ENCODE assay signal across 19 cellular contexts in the genomic region with DNA sequence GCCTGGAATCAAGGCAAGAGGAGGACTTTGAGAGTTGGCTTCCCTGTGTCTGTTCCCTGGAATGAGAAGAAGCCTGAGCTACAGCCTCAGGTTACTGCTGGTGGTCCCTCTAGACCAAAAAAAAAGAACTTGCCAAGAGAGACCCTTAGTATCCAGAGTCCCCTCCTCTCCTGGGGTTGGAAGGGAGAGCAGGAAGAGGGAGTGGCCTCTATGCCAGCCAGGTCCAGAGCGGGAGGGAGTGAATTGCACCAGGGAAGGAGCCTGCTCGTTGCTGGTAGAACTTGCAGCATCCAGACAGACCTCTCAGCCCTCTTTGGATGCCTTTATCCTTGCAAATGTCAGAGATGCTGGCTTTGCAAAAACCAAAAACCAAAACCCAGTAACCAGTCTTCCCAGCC.
"Had no signal": no experiment of that assay in that cellular context is flagged by ENCODE, and none has a peak within 500 bp of the region (broad histone marks: within the 10 kb centered on the region; RNA-seq: fewer than 3 reads in every experiment).

No MANE protein-coding gene starts in this region.

- H3K4me1 ChIP-seq: adrenal gland, psoas muscle, upper lobe of left lung had no signal

- H3K36me3 ChIP-seq: adrenal gland, upper lobe of left lung had no signal

- H3K9me3 ChIP-seq: adrenal gland had no signal

- H3K27ac Mint-ChIP-seq: activated CD4-positive, alpha-beta T cell treated with anti-CD3 and anti-CD28 coated beads, Interleukin-2, amount 10 ng/mL, durations not matched to agents 24 days and 14 days; activated CD8-positive, alpha-beta T cell treated with anti-CD3 and anti-CD28 coated beads, Interleukin-2, amount 10 ng/mL, durations not matched to agents 7 days and 5 days; activated naive CD4-positive, alpha-beta T cell treated with anti-CD3 and anti-CD28 coated beads, Interleukin-2, amount 50 U/mL, for 24 hours; nephron; stimulated activated naive CD8-positive, alpha-beta T cell treated with anti-CD3 and anti-CD28 coated beads, Interleukin-15, amount 100 ng/mL, for 72 hours had no signal

- H3K4me3 Mint-ChIP-seq: activated CD4-positive, alpha-beta T cell treated with anti-CD3 and anti-CD28 coated beads, Interleukin-2, amount 10 ng/mL, durations not matched to agents 24 days and 14 days; activated CD8-positive, alpha-beta T cell treated with anti-CD3 and anti-CD28 coated beads, Interleukin-2, amount 10 ng/mL, durations not matched to agents 7 days and 5 days; activated naive CD4-positive, alpha-beta T cell treated with anti-CD3 and anti-CD28 coated beads, Interleukin-2, amount 50 U/mL, for 24 hours; nephron; stimulated activated naive CD8-positive, alpha-beta T cell treated with anti-CD3 and anti-CD28 coated beads, Interleukin-15, amount 100 ng/mL, for 72 hours had no signal

- H3K27me3 ChIP-seq: adrenal gland, upper lobe of left lung had no signal

- H3K9me3 Mint-ChIP-seq: activated CD4-positive, alpha-beta T cell treated with anti-CD3 and anti-CD28 coated beads, Interleukin-2, amount 10 ng/mL, durations not matched to agents 24 days and 14 days had no signal

- FAIRE-seq: keratinocyte, TTC549 had no signal

- H3K27me3 Mint-ChIP-seq: activated CD4-positive, alpha-beta T cell treated with anti-CD3 and anti-CD28 coated beads, Interleukin-2, amount 10 ng/mL, durations not matched to agents 24 days and 14 days had no signal

- H3K27ac ChIP-seq: adrenal gland, psoas muscle, upper lobe of left lung had no signal

- DNase-seq: activated CD4-positive, alpha-beta T cell treated with anti-CD3 and anti-CD28 coated beads, Interleukin-2, amount 10 ng/mL, durations not matched to agents 24 days and 14 days; activated CD4-positive, CD25-positive, alpha-beta regulatory T cell; activated CD8-positive, alpha-beta memory T cell treated with anti-CD3 and anti-CD28 coated beads, Interleukin-2, amount 50 U/mL, for 4 hours; activated CD8-positive, alpha-beta T cell treated with anti-CD3 and anti-CD28 coated beads, Interleukin-2, amount 10 ng/mL, durations not matched to agents 7 days and 5 days; activated effector memory CD4-positive, alpha-beta T cell treated with anti-CD3 and anti-CD28 coated beads, Interleukin-2, amount 50 U/mL, for 16 hours; activated T-cell treated with anti-CD3 and anti-CD28 coated beads, Interleukin-2, amount 50 U/mL, for 48 hours; erythroblast; left ventricle myocardium superior; mesendoderm; occipital lobe; psoas muscle; stimulated activated naive CD8-positive, alpha-beta T cell treated with anti-CD3 and anti-CD28 coated beads, Interleukin-15, amount 100 ng/mL, for 72 hours had no signal

- H3K4me1 Mint-ChIP-seq: activated CD4-positive, alpha-beta T cell treated with anti-CD3 and anti-CD28 coated beads, Interleukin-2, amount 10 ng/mL, durations not matched to agents 24 days and 14 days; activated naive CD4-positive, alpha-beta T cell treated with anti-CD3 and anti-CD28 coated beads, Interleukin-2, amount 50 U/mL, for 24 hours; stimulated activated naive CD8-positive, alpha-beta T cell treated with anti-CD3 and anti-CD28 coated beads, Interleukin-15, amount 100 ng/mL, for 72 hours had no signal

- H3K4me3 ChIP-seq: adrenal gland, psoas muscle, smooth muscle cell, upper lobe of left lung had no signal

- H3K4me2 ChIP-seq: smooth muscle cell had no signal
